Comparison of ENCODE assay signal across 7 cellular contexts in the genomic region with DNA sequence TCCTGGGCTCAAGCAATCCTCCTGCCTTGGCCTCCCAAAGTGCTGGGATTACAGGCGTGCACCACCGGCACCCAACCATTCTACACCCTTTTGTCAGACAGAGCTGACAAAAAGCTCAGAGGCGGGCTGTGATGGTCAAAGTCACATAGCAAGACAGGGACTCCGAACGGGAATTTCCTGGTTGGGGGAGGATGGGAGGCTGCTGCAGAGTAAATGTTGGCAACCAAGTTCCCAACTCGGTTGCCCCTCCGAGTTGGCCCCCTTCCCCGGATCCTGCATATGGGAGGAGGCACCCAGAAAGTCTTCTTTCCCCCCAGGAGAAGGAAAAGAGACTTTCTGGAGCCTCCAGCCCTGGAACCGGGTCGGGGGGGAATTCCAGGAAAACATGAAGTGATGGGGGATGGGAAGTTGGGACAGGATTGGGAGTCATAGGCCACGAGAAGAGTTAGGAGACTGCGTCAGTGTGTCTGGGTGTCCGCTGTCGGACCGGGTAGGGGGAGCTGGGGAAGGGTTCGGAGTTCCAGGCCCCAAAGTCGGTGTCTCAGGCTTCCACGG. TPM values are rescaled to one million over a fixed set of nuclear protein-coding genes. Genes with fewer than 3 reads are reported as not detected.
DNase-seq lines count a peak whose midpoint lies in the region; ATAC-seq, FAIRE-seq and TF ChIP-seq lines count a peak whose summit lies in the region.

No MANE protein-coding gene starts in this region.

- WGBS in K562 (ENCODE audit: insufficient coverage, low coverage, missing lambda C conversion rate) = 46% methylated on average over 12 of the region's 18 CpGs

- TF ChIP-seq POLR2A in K562 (conservative IDR thresholded peaks at IDR 0.05) = no peak

- intact Hi-C loops in K562 (cut with micrococcal nuclease) = loop anchor here (2.0 kb wide), 1 partner anchor 42 kb away; no protein-coding TSS in a partner anchor

- POLR2A ChIA-PET in K562 (lab: Yijun Ruan, JAX) = interaction anchor here (0.6 to 1.6 kb wide), 11 partner anchors 8 to 215 kb away, joined by 3 to 8 read pairs (median 4); no protein-coding TSS in a partner anchor

- ATAC-seq in K562 = no peak
- ATAC-seq in HG03097 (IDR thresholded peaks at IDR 0.05; ENCODE audit: low FRiP score, unreplicated experiment) = no peak

- no peak for TF ChIP-seq EP300 in K562 (IDR thresholded peaks at IDR 0.05; ENCODE audit: low read length)

- H3K4me3 ChIP-seq in HUES6 (ENCODE audit: low read depth, low read length) (peak overlapping the region; percentile 89), K562 (peak overlapping the region; percentile 52)

- no peak for TF ChIP-seq CTCF in K562 (IDR thresholded peaks at IDR 0.05 in 2 of 3, conservative IDR thresholded peaks at IDR 0.05 in 1 of 3; ENCODE audit: insufficient read depth in 2 of 3, low read depth in 1 of 3, low read length in 3 of 3)

- DNase-seq in K562 (ENCODE audit: extremely low read depth in 1 of 4, low spot score in 3 of 4) (no peak), kidney tubule cell (ENCODE audit: low spot score) (peak; percentile 29), germinal center (ENCODE audit: low spot score) (no peak), GOT3 (lab: John Stamatoyannopoulos, UW) (no peak)

- H3K27ac ChIP-seq in HUES6 (ENCODE audit: low read depth, low read length) = no peak overlapping the region
- H3K27ac ChIP-seq in K562 (ENCODE audit: extremely low read depth, low read depth, low read length) = peak overlapping the region; percentile 47; the same call in 1 of the 3 replicates
- peak overlapping the region; percentile 80 for H3K27ac ChIP-seq in temporal lobe (ENCODE audit: low read depth, low read length)

- in situ Hi-C loops in K562 (cut with MboI) = no loop called here

- FAIRE-seq in K562 (lab: Jason Lieb, UNC) = no peak

- H2AFZ ChIP-seq in K562 (ENCODE audit: low read depth, low read length) = peak overlapping the region; percentile 83

- H3K27me3 ChIP-seq in HUES6 (ENCODE audit: control insufficient read depth, insufficient read depth, low read length) (peaks cover 23% of the 10 kb centered on the region), K562 (ENCODE audit: control insufficient read depth in 2 of 2, insufficient read depth in 2 of 2, low read length in 2 of 2) (no peaks in the 10 kb centered on the region)

- H3K9ac ChIP-seq in HUES6 (ENCODE audit: low read length) (peak overlapping the region; percentile 50), K562 (ENCODE audit: insufficient read depth in 1 of 2, low read depth in 2 of 2, low read length in 2 of 2) (peak overlapping the region; percentile 63 to 91; a peak in 3 of 4 replicates)

- TF ChIP-seq RAD21 in K562 (CRISPR knock-in tag; conservative IDR thresholded peaks at IDR 0.05 in 1 of 2, IDR thresholded peaks at IDR 0.05 in 1 of 2) = no peak

- H3K9me1 ChIP-seq in K562 (ENCODE audit: control insufficient read depth, insufficient read depth, low read length) = no peaks in the 10 kb centered on the region

- H3K4me2 ChIP-seq in K562 (ENCODE audit: insufficient read depth, low read length) = peak overlapping the region; percentile 80

- H4K20me1 ChIP-seq in K562 (replicated peaks; ENCODE audit: control insufficient read depth, insufficient read depth, low read length) = no peaks in the 10 kb centered on the region

- peaks cover 12% of the 10 kb centered on the region; the same call in 1 of the 2 replicates for H3K4me1 ChIP-seq in HUES6 (ENCODE audit: control insufficient read depth, insufficient read depth, low read length)
- H3K4me1 ChIP-seq in K562 (replicated peaks in 1 of 2; ENCODE audit: control insufficient read depth in 2 of 2, insufficient read depth in 2 of 2, low read length in 2 of 2) = peaks cover 8 to 17% of the 10 kb centered on the region in 2 experiments; a peak in 4 of 5 replicates

- BruUV-seq in K562 (replicated peaks; lab: Mats Ljungman, UMichigan) = no TSS peak

- no peaks in the 10 kb centered on the region for H3K9me3 ChIP-seq in HUES6 (ENCODE audit: control insufficient read depth, insufficient read depth, low read depth, low read length)
- no peaks in the 10 kb centered on the region for H3K9me3 ChIP-seq in K562 (replicated peaks; ENCODE audit: control insufficient read depth, insufficient read depth, low read depth, low read length)

- H3K79me2 ChIP-seq in K562 (ENCODE audit: control insufficient read depth, insufficient read depth, low read length) = no peaks in the 10 kb centered on the region

- CTCF ChIA-PET in K562 (lab: Yijun Ruan, JAX; ENCODE audit: low intra/inter-chr PET ratio) = interaction anchor here (0.8 to 2.3 kb wide), 2 partner anchors 42 to 125 kb away, joined by 5 to 18 read pairs; no protein-coding TSS in a partner anchor

- H3K36me3 ChIP-seq in HUES6 (ENCODE audit: control insufficient read depth, insufficient read depth, low read length) (no peaks in the 10 kb centered on the region), K562 (ENCODE audit: control insufficient read depth, insufficient read depth, low read length) (no peaks in the 10 kb centered on the region)

RNA-seq across cellular contexts. Expression of a gene that starts 0.6 kb away (rescaled TPM):
- 7.3 and 13.3 TPM in 2 replicates for total RNA-seq in K562 (2011; cell fraction: chromatin; rRNA removed; ENCODE audit: low replicate concordance)
- total RNA-seq in K562 (2011; cell fraction: nucleolus; rRNA removed) = 15.5 and 16.3 TPM in 2 replicates
- 10.6 and 15.3 TPM in 2 replicates for total RNA-seq in K562 (2011; cell fraction: nucleoplasm; rRNA removed)
- 6.9 and 10.8 TPM in 2 replicates for total RNA-seq in K562 (2014; rRNA removed)
- total RNA-seq in K562 (2014; rRNA removed; fragmentation: Illumina TruSeq; extraction: Trizol) = 1.2 and 1.8 TPM in 2 replicates
- total RNA-seq in K562 (2015; rRNA removed; fragmentation: Illumina TruSeq; extraction: Trizol) = 3.7 and 4.1 TPM in 2 replicates
- total RNA-seq in K562 (2021) = 8.5 and 10.9 TPM in 2 replicates
- 4.2 and 7.1 TPM in 2 replicates for polyA plus RNA-seq in K562 (2011; rRNA removed)
- polyA plus RNA-seq in K562 (2011; cell fraction: cytosol; rRNA removed) = 19.5 and 31.1 TPM in 2 replicates
- polyA plus RNA-seq in K562 (2011; cell fraction: nucleus; rRNA removed) = 11.9 and 13.4 TPM in 2 replicates
- 6.7 and 19.8 TPM in 2 replicates for polyA plus RNA-seq in K562 (2012)
- 2.8 and 5.8 TPM in 2 replicates for polyA plus RNA-seq in K562 (2014; fragmentation: Illumina TruSeq; extraction: Trizol)
- polyA plus RNA-seq in K562 (2014; fragmentation: Nextera tagmentation; extraction: Ambion mirVana) = 1 to 10 TPM; 1.2 to 2.9 TPM
- 10.0 and 10.6 TPM in 2 replicates for polyA plus RNA-seq in K562 (2014; rRNA removed)
- 1.7 and 2.3 TPM in 2 replicates for polyA minus RNA-seq in K562 (2011; rRNA and poly(A)+ RNA removed)
- polyA minus RNA-seq in K562 (2011; cell fraction: cytosol; rRNA and poly(A)+ RNA removed) = 5.2 TPM in 1 of 2 replicates, not detected in the other
- 5.5 and 9.0 TPM in 2 replicates for polyA minus RNA-seq in K562 (2011; cell fraction: nucleus; rRNA and poly(A)+ RNA removed)
- 18.4 TPM for total RNA-seq in temporal lobe

RNA-seq across cellular contexts. Expression of a gene that starts 16.0 kb away (rescaled TPM):
- total RNA-seq in K562 (2011; cell fraction: chromatin; rRNA removed; ENCODE audit: low replicate concordance) = 1.5 and 3.2 TPM in 2 replicates
- 1.2 and 3.2 TPM in 2 replicates for total RNA-seq in K562 (2011; cell fraction: nucleolus; rRNA removed)
- 2.4 and 2.7 TPM in 2 replicates for total RNA-seq in K562 (2011; cell fraction: nucleoplasm; rRNA removed)
- 5.9 and 6.4 TPM in 2 replicates for total RNA-seq in K562 (2014; rRNA removed)
- 1.9 and 2.7 TPM in 2 replicates for total RNA-seq in K562 (2014; rRNA removed; fragmentation: Illumina TruSeq; extraction: Trizol)
- 5.8 and 6.7 TPM in 2 replicates for total RNA-seq in K562 (2015; rRNA removed; fragmentation: Illumina TruSeq; extraction: Trizol)
- total RNA-seq in K562 (2021) = 6.3 and 7.0 TPM in 2 replicates
- polyA plus RNA-seq in K562 (2011; rRNA removed) = 1.6 and 21.8 TPM in 2 replicates
- polyA plus RNA-seq in K562 (2011; cell fraction: cytosol; rRNA removed) = 4.8 and 29.8 TPM in 2 replicates
- 4.7 and 21.8 TPM in 2 replicates for polyA plus RNA-seq in K562 (2011; cell fraction: nucleus; rRNA removed)
- polyA plus RNA-seq in K562 (2012) = 6.0 and 10.4 TPM in 2 replicates
- 4.8 and 5.4 TPM in 2 replicates for polyA plus RNA-seq in K562 (2014; fragmentation: Illumina TruSeq; extraction: Trizol)
- polyA plus RNA-seq in K562 (2014; fragmentation: Nextera tagmentation; extraction: Ambion mirVana) = under 1 TPM; 0.10 to 0.78 TPM
- polyA plus RNA-seq in K562 (2014; rRNA removed) = 5.4 and 6.0 TPM in 2 replicates
- polyA minus RNA-seq in K562 (2011; rRNA and poly(A)+ RNA removed) = 1.2 and 7.5 TPM in 2 replicates
- polyA minus RNA-seq in K562 (2011; cell fraction: cytosol; rRNA and poly(A)+ RNA removed) = 1.4 and 21.9 TPM in 2 replicates
- 0.81 and 6.4 TPM in 2 replicates for polyA minus RNA-seq in K562 (2011; cell fraction: nucleus; rRNA and poly(A)+ RNA removed)
- total RNA-seq in temporal lobe = 2.5 TPM

RNA-seq across cellular contexts. Expression of a gene that starts 25.6 kb away (rescaled TPM):
- 49.3 and 111 TPM in 2 replicates for total RNA-seq in K562 (2011; cell fraction: chromatin; rRNA removed; ENCODE audit: low replicate concordance)
- total RNA-seq in K562 (2011; cell fraction: nucleolus; rRNA removed) = 49.2 and 65.0 TPM in 2 replicates
- total RNA-seq in K562 (2011; cell fraction: nucleoplasm; rRNA removed) = 48.8 and 58.2 TPM in 2 replicates
- 17.8 and 22.3 TPM in 2 replicates for total RNA-seq in K562 (2014; rRNA removed)
- total RNA-seq in K562 (2014; rRNA removed; fragmentation: Illumina TruSeq; extraction: Trizol) = 8.8 and 11.1 TPM in 2 replicates
- 16.0 and 16.1 TPM in 2 replicates for total RNA-seq in K562 (2015; rRNA removed; fragmentation: Illumina TruSeq; extraction: Trizol)
- 39.9 and 41.1 TPM in 2 replicates for total RNA-seq in K562 (2021)
- 7.7 and 13.7 TPM in 2 replicates for polyA plus RNA-seq in K562 (2011; rRNA removed)
- 9.0 and 10.3 TPM in 2 replicates for polyA plus RNA-seq in K562 (2011; cell fraction: cytosol; rRNA removed)
- polyA plus RNA-seq in K562 (2011; cell fraction: nucleus; rRNA removed) = 70.1 and 84.9 TPM in 2 replicates
- 22.9 and 23.5 TPM in 2 replicates for polyA plus RNA-seq in K562 (2012)
- 17.6 and 28.4 TPM in 2 replicates for polyA plus RNA-seq in K562 (2014; fragmentation: Illumina TruSeq; extraction: Trizol)
- 1 to 10 TPM; 2.5 to 3.4 TPM for polyA plus RNA-seq in K562 (2014; fragmentation: Nextera tagmentation; extraction: Ambion mirVana)
- polyA plus RNA-seq in K562 (2014; rRNA removed) = 20.6 and 25.5 TPM in 2 replicates
- polyA minus RNA-seq in K562 (2011; rRNA and poly(A)+ RNA removed) = 4.6 and 7.0 TPM in 2 replicates
- 8.3 and 14.4 TPM in 2 replicates for polyA minus RNA-seq in K562 (2011; cell fraction: cytosol; rRNA and poly(A)+ RNA removed)
- 24.6 and 28.2 TPM in 2 replicates for polyA minus RNA-seq in K562 (2011; cell fraction: nucleus; rRNA and poly(A)+ RNA removed)
- total RNA-seq in temporal lobe = 8.9 TPM

RNA-seq across cellular contexts. Expression of a gene that starts 33.6 kb away (rescaled TPM):
- 1.2 and 3.3 TPM in 2 replicates for total RNA-seq in K562 (2011; cell fraction: chromatin; rRNA removed; ENCODE audit: low replicate concordance)
- 3.2 and 3.5 TPM in 2 replicates for total RNA-seq in K562 (2011; cell fraction: nucleolus; rRNA removed)
- total RNA-seq in K562 (2011; cell fraction: nucleoplasm; rRNA removed) = 1.9 TPM in 2 replicates
- total RNA-seq in K562 (2014; rRNA removed) (0.53 and 0.68 TPM in 2 replicates), K562 (2014; rRNA removed; fragmentation: Illumina TruSeq; extraction: Trizol) (0.22 and 0.36 TPM in 2 replicates), K562 (2015; rRNA removed; fragmentation: Illumina TruSeq; extraction: Trizol) (0.76 and 1.1 TPM in 2 replicates), K562 (2021) (0.64 and 0.98 TPM in 2 replicates), temporal lobe (under 0.01 TPM)
- polyA plus RNA-seq in K562 (2011; rRNA removed) (1.4 and 5.4 TPM in 2 replicates), K562 (2014; fragmentation: Illumina TruSeq; extraction: Trizol) (0.48 and 0.78 TPM in 2 replicates), K562 (2014; fragmentation: Nextera tagmentation; extraction: Ambion mirVana) (under 1 TPM; 0.18 to 0.20 TPM), K562 (2014; rRNA removed) (0.77 and 1.2 TPM in 2 replicates)
- 1.7 and 4.2 TPM in 2 replicates for polyA plus RNA-seq in K562 (2011; cell fraction: cytosol; rRNA removed)
- polyA plus RNA-seq in K562 (2011; cell fraction: nucleus; rRNA removed) = 5.9 and 19.6 TPM in 2 replicates
- polyA plus RNA-seq in K562 (2012) = 0.57 and 1.5 TPM in 2 replicates
- polyA minus RNA-seq in K562 (2011; rRNA and poly(A)+ RNA removed) = 0.53 and 1.6 TPM in 2 replicates
- polyA minus RNA-seq in K562 (2011; cell fraction: cytosol; rRNA and poly(A)+ RNA removed) = 0.86 and 3.0 TPM in 2 replicates
- 1.1 and 4.9 TPM in 2 replicates for polyA minus RNA-seq in K562 (2011; cell fraction: nucleus; rRNA and poly(A)+ RNA removed)

RNA-seq across cellular contexts. Expression of a gene that starts 53.3 kb away (rescaled TPM):
- total RNA-seq in K562 (2011; cell fraction: chromatin; rRNA removed; ENCODE audit: low replicate concordance) = 16.7 and 17.6 TPM in 2 replicates
- 11.6 and 13.5 TPM in 2 replicates for total RNA-seq in K562 (2011; cell fraction: nucleolus; rRNA removed)
- total RNA-seq in K562 (2011; cell fraction: nucleoplasm; rRNA removed) = 13.2 and 14.4 TPM in 2 replicates
- total RNA-seq in K562 (2014; rRNA removed) (6.5 and 8.4 TPM in 2 replicates), K562 (2014; rRNA removed; fragmentation: Illumina TruSeq; extraction: Trizol) (9.3 and 9.5 TPM in 2 replicates), K562 (2015; rRNA removed; fragmentation: Illumina TruSeq; extraction: Trizol) (10.8 and 12.5 TPM in 2 replicates), K562 (2021) (11.1 and 11.8 TPM in 2 replicates), temporal lobe (28.0 TPM)
- polyA plus RNA-seq in K562 (2011; rRNA removed) (17.6 and 18.3 TPM in 2 replicates), K562 (2014; fragmentation: Illumina TruSeq; extraction: Trizol) (14.2 and 17.1 TPM in 2 replicates), K562 (2014; fragmentation: Nextera tagmentation; extraction: Ambion mirVana) (1 to 10 TPM; 6.7 to 9.3 TPM), K562 (2014; rRNA removed) (15.2 and 15.5 TPM in 2 replicates)
- 12.6 and 14.4 TPM in 2 replicates for polyA plus RNA-seq in K562 (2011; cell fraction: cytosol; rRNA removed)
- 22.5 and 24.9 TPM in 2 replicates for polyA plus RNA-seq in K562 (2011; cell fraction: nucleus; rRNA removed)
- 10.8 and 23.1 TPM in 2 replicates for polyA plus RNA-seq in K562 (2012)
- 7.0 and 9.9 TPM in 2 replicates for polyA minus RNA-seq in K562 (2011; rRNA and poly(A)+ RNA removed)
- 3.9 and 4.7 TPM in 2 replicates for polyA minus RNA-seq in K562 (2011; cell fraction: cytosol; rRNA and poly(A)+ RNA removed)
- polyA minus RNA-seq in K562 (2011; cell fraction: nucleus; rRNA and poly(A)+ RNA removed) = 4.6 and 5.1 TPM in 2 replicates
